In genomic region chr6:149221774-149222070, GRCh38 we compare ENCODE assay signal across 24 cellular contexts.
DNase-seq lines count a peak whose midpoint lies in the region; ATAC-seq, FAIRE-seq and TF ChIP-seq lines count a peak whose summit lies in the region.
"Had no signal": no experiment of that assay in that cellular context is flagged by ENCODE, and none has a peak within 500 bp of the region (broad histone marks: within the 10 kb centered on the region; RNA-seq: fewer than 3 reads in every experiment).

No MANE protein-coding gene starts in this region.

- H3K9me3 Mint-ChIP-seq in MCF 10A (ENCODE audit: unreplicated experiment) (no peaks in the 10 kb centered on the region), astrocyte (ENCODE audit: unreplicated experiment) (no peaks in the 10 kb centered on the region)
- H3K9me3 Mint-ChIP-seq: stimulated activated naive CD8-positive, alpha-beta T cell treated with anti-CD3 and anti-CD28 coated beads, Interleukin-15, Interleukin-2, amounts not matched to agents 100 ng/mL and 50 ng/mL, for 24 hours had no signal

- no peaks in the 10 kb centered on the region for H3K9me3 ChIP-seq in mammary epithelial cell (replicated peaks; ENCODE audit: insufficient read depth, low read length)
- no peaks in the 10 kb centered on the region for H3K9me3 ChIP-seq in astrocyte (ENCODE audit: insufficient read depth, low read depth, low read length)
- H3K9me3 ChIP-seq: gastrocnemius medialis, lower lobe of right lung, thyroid gland had no signal

- DNase-seq in mammary epithelial cell: peak; percentile 21
- DNase-seq in MCF 10A (ENCODE audit: unreplicated experiment): no peak
- DNase-seq in astrocyte (ENCODE audit: low read depth): peak; percentile 91
- DNase-seq in iris pigment epithelial cell (ENCODE audit: low read depth): peak; percentile 37
- DNase-seq in NCI-H2227 treated with DMSO at 0.1 percent for 48 hours (lab: John Stamatoyannopoulos, UW): no peak
- DNase-seq in DMS 273 (lab: John Stamatoyannopoulos, UW; ENCODE audit: unreplicated experiment): no peak
- DNase-seq: activated CD4-positive, CD25-positive, alpha-beta regulatory T cell; activated CD8-positive, alpha-beta T cell treated with anti-CD3 and anti-CD28 coated beads, Interleukin-2, amount 10 ng/mL, durations not matched to agents 7 days and 5 days; DMS79; dorsolateral prefrontal cortex; gastrocnemius medialis; H7; KG1; lower lobe of right lung; NCI-H1694 treated with DMSO at 0.1 percent for 48 hours; NCI-H748 treated with DMSO at 0.1 percent for 48 hours; stimulated activated CD4-positive, alpha-beta T cell treated with anti-CD3 and anti-CD28 coated beads, Interleukin-4, amount 100 ng/mL, for 4 hours; T-helper 9 cell; thyroid gland had no signal

- H3K4me3 Mint-ChIP-seq in MCF 10A (ENCODE audit: unreplicated experiment): no peak overlapping the region
- no peak overlapping the region for H3K4me3 Mint-ChIP-seq in astrocyte (ENCODE audit: unreplicated experiment)
- H3K4me3 Mint-ChIP-seq: activated CD8-positive, alpha-beta T cell treated with anti-CD3 and anti-CD28 coated beads, Interleukin-2, amount 10 ng/mL, durations not matched to agents 7 days and 5 days; stimulated activated naive CD8-positive, alpha-beta T cell treated with anti-CD3 and anti-CD28 coated beads, Interleukin-15, Interleukin-2, amounts not matched to agents 100 ng/mL and 50 ng/mL, for 24 hours had no signal

- no peaks in the 10 kb centered on the region for H4K20me1 ChIP-seq in mammary epithelial cell (ENCODE audit: insufficient read depth, low read length)
- H4K20me1 ChIP-seq in astrocyte (ENCODE audit: insufficient read depth, low read length): no peaks in the 10 kb centered on the region

- BruUV-seq in mammary epithelial cell (replicated peaks; lab: Mats Ljungman, UMichigan): no TSS peak
- no TSS peak for BruUV-seq in MCF 10A (replicated peaks; lab: Mats Ljungman, UMichigan)

- no peaks in the 10 kb centered on the region for H3K36me3 Mint-ChIP-seq in MCF 10A (ENCODE audit: insufficient read depth, unreplicated experiment)
- no peaks in the 10 kb centered on the region for H3K36me3 Mint-ChIP-seq in astrocyte (ENCODE audit: low read depth, unreplicated experiment)

- in situ Hi-C loops in mammary epithelial cell (cut with MboI; ENCODE audit: low sequenced_read_pairs in 2 of 2): no loop called here

- WGBS in mammary epithelial cell (ENCODE audit: low coverage, missing lambda C conversion rate): 95% methylated on average over 4 of the region's 4 CpGs

- H2AFZ ChIP-seq in mammary epithelial cell (ENCODE audit: low read depth, low read length): no peak overlapping the region
- no peak overlapping the region for H2AFZ ChIP-seq in astrocyte (ENCODE audit: low read depth, low read length)

- H3K79me2 ChIP-seq in mammary epithelial cell (ENCODE audit: insufficient read depth, low read length): no peaks in the 10 kb centered on the region
- no peaks in the 10 kb centered on the region for H3K79me2 ChIP-seq in astrocyte (ENCODE audit: insufficient read depth, low read length)

- H3K27ac ChIP-seq in mammary epithelial cell (ENCODE audit: insufficient read depth, low read depth, low read length): no peak overlapping the region
- H3K27ac ChIP-seq in astrocyte (ENCODE audit: low read depth, low read length): no peak overlapping the region
- H3K27ac ChIP-seq: 22Rv1, gastrocnemius medialis, lower lobe of right lung, thyroid gland had no signal

- dilution Hi-C loops in mammary epithelial cell (cut with HindIII; ENCODE audit: low sequenced_read_pairs): no loop called here

- no peaks in the 10 kb centered on the region for H3K36me3 ChIP-seq in mammary epithelial cell (ENCODE audit: insufficient read depth, low read length)
- no peaks in the 10 kb centered on the region for H3K36me3 ChIP-seq in astrocyte (ENCODE audit: insufficient read depth, low read length)
- H3K36me3 ChIP-seq: gastrocnemius medialis, lower lobe of right lung, thyroid gland had no signal

- H3K4me2 ChIP-seq in mammary epithelial cell (ENCODE audit: insufficient read depth, low read depth, low read length) (no peak overlapping the region), astrocyte (ENCODE audit: low read length) (peak overlapping the region; percentile 28)

- no peak overlapping the region for H3K27ac Mint-ChIP-seq in MCF 10A (ENCODE audit: low read depth, unreplicated experiment)
- H3K27ac Mint-ChIP-seq in astrocyte (ENCODE audit: unreplicated experiment): peak overlapping the region; percentile 80
- H3K27ac Mint-ChIP-seq: activated CD8-positive, alpha-beta T cell treated with anti-CD3 and anti-CD28 coated beads, Interleukin-2, amount 10 ng/mL, durations not matched to agents 7 days and 5 days; stimulated activated naive CD8-positive, alpha-beta T cell treated with anti-CD3 and anti-CD28 coated beads, Interleukin-15, Interleukin-2, amounts not matched to agents 100 ng/mL and 50 ng/mL, for 24 hours had no signal

- FAIRE-seq in astrocyte (lab: Jason Lieb, UNC): no peak
- FAIRE-seq: keratinocyte had no signal

- CTCF ChIA-PET in mammary epithelial cell (lab: Charles Lee; ENCODE audit: low non-redundant PET) (no interaction called here), MCF 10A (lab: Yijun Ruan, JAX) (no interaction called here)

- POLR2A ChIA-PET in MCF 10A (lab: Yijun Ruan, JAX): no interaction called here

- H3K9ac ChIP-seq in mammary epithelial cell (ENCODE audit: insufficient read depth, low read length) (no peak overlapping the region), astrocyte (ENCODE audit: low read length) (no peak overlapping the region)

- ATAC-seq in HG03432 (IDR thresholded peaks at IDR 0.05; ENCODE audit: unreplicated experiment) (no peak), HG02938 (IDR thresholded peaks at IDR 0.05; ENCODE audit: unreplicated experiment) (no peak)
- ATAC-seq: activated CD8-positive, alpha-beta T cell treated with anti-CD3 and anti-CD28 coated beads, Interleukin-2, amount 10 ng/mL, durations not matched to agents 7 days and 5 days; gastrocnemius medialis; lower lobe of right lung had no signal

- H3K27me3 ChIP-seq in mammary epithelial cell (ENCODE audit: insufficient read depth, low read length) (no peaks in the 10 kb centered on the region), astrocyte (ENCODE audit: insufficient read depth, low read length) (no peaks in the 10 kb centered on the region)
- H3K27me3 ChIP-seq: dorsolateral prefrontal cortex, gastrocnemius medialis, thyroid gland had no signal

- TF ChIP-seq CTCF in mammary epithelial cell (conservative IDR thresholded peaks at IDR 0.05 in 1 of 2, IDR thresholded peaks at IDR 0.05 in 1 of 2; ENCODE audit: extremely low read depth in 1 of 2, insufficient read depth in 1 of 2, low read depth in 1 of 2, low read length in 2 of 2) (no peak), MCF 10A (IDR thresholded peaks at IDR 0.05; ENCODE audit: unreplicated experiment) (no peak), astrocyte (IDR thresholded peaks at IDR 0.05; ENCODE audit: insufficient read depth, low read depth, low read length) (no peak)

- H3K4me1 ChIP-seq in mammary epithelial cell (ENCODE audit: insufficient read depth, low read length) (no peaks in the 10 kb centered on the region), astrocyte (ENCODE audit: insufficient read depth, low read length) (peaks cover 8% of the 10 kb centered on the region)
- H3K4me1 ChIP-seq: lower lobe of right lung had no signal

- intact Hi-C loops in mammary epithelial cell (cut with micrococcal nuclease) (no loop called here), MCF 10A (cut with micrococcal nuclease) (no loop called here)

- H3K4me3 ChIP-seq in mammary epithelial cell (replicated peaks in 1 of 3; ENCODE audit: insufficient read depth in 1 of 3, low read depth in 2 of 3, low read length in 3 of 3) (no peak overlapping the region), astrocyte (ENCODE audit: insufficient read depth, low read depth, low read length) (no peak overlapping the region)
- H3K4me3 ChIP-seq: gastrocnemius medialis, lower lobe of right lung, thyroid gland had no signal

- H3K27me3 Mint-ChIP-seq in MCF 10A (ENCODE audit: insufficient read depth, unreplicated experiment) (no peaks in the 10 kb centered on the region), astrocyte (ENCODE audit: low read depth, unreplicated experiment) (no peaks in the 10 kb centered on the region)
- H3K27me3 Mint-ChIP-seq: stimulated activated naive CD8-positive, alpha-beta T cell treated with anti-CD3 and anti-CD28 coated beads, Interleukin-15, Interleukin-2, amounts not matched to agents 100 ng/mL and 50 ng/mL, for 24 hours had no signal

- H3K4me1 Mint-ChIP-seq in MCF 10A (ENCODE audit: insufficient read depth, unreplicated experiment): no peaks in the 10 kb centered on the region
- peaks cover 29% of the 10 kb centered on the region for H3K4me1 Mint-ChIP-seq in astrocyte (ENCODE audit: low read depth, unreplicated experiment)

Comparison
In these comparisons a context has a peak if more than half of its experiments do, and no peak if none do; other contexts are left out.
1. DNase-seq: peak in mammary epithelial cell (single experiment), astrocyte (single experiment) and iris pigment epithelial cell (single experiment); none in MCF 10A (single experiment), NCI-H2227 treated with DMSO at 0.1 percent for 48 hours (single experiment) and DMS 273 (single experiment).